Comparison of ENCODE assay signal across 11 cellular contexts in genomic region chr2:86839871-86840548, GRCh38. TPM values are rescaled to one million over a fixed set of nuclear protein-coding genes. Genes with fewer than 3 reads are reported as not detected.
DNase-seq lines count a peak whose midpoint lies in the region; ATAC-seq and TF ChIP-seq lines count a peak whose summit lies in the region.
"Not testable (repeated sequence)": the region's sequence is repeated elsewhere in the genome, so short reads cannot be mapped to it uniquely, and the experiment has no call there.
"Had no signal": no experiment of that assay in that cellular context is flagged by ENCODE, and none has a peak within 500 bp of the region (broad histone marks: within the 10 kb centered on the region; RNA-seq: fewer than 3 reads in every experiment).

No MANE protein-coding gene starts in this region.

- not testable (repeated sequence) for H3K4me3 ChIP-seq in CD8-positive, alpha-beta memory T cell (ENCODE audit: low read length); KMS-11 (IDR thresholded peaks at IDR 0.05; ENCODE audit: insufficient read depth, low read depth, low read length)

- peaks cover 0 to 41% (median 7%) of the 10 kb centered on the region in 3 donors for H3K36me3 Mint-ChIP-seq in CD8-positive, alpha-beta memory T cell
- peaks cover 40% of the 10 kb centered on the region for H3K36me3 Mint-ChIP-seq in activated CD8-positive, alpha-beta T cell treated with anti-CD3 and anti-CD28 coated beads for 36 hours (ENCODE audit: low read depth)
- peaks cover 18% of the 10 kb centered on the region for H3K36me3 Mint-ChIP-seq in activated T-cell treated with anti-CD3 and anti-CD28 coated beads, Interleukin-2, amount 50 U/mL, for 24 hours (ENCODE audit: low read depth)
- peaks cover 13% of the 10 kb centered on the region for H3K36me3 Mint-ChIP-seq in activated naive CD8-positive, alpha-beta T cell treated with anti-CD3 and anti-CD28 coated beads, Interleukin-2, amount 10 ng/mL, durations not matched to agents 7 days and 5 days
- peaks cover 0 to 29% (median 9%) of the 10 kb centered on the region in 3 donors for H3K36me3 Mint-ChIP-seq in naive thymus-derived CD8-positive, alpha-beta T cell

- peaks cover 64 to 88% (median 85%) of the 10 kb centered on the region in 3 donors for H3K4me1 Mint-ChIP-seq in CD8-positive, alpha-beta memory T cell
- H3K4me1 Mint-ChIP-seq in activated CD8-positive, alpha-beta T cell treated with anti-CD3 and anti-CD28 coated beads for 36 hours (ENCODE audit: low read depth), result peaks cover 79% of the 10 kb centered on the region
- H3K4me1 Mint-ChIP-seq in activated T-cell treated with anti-CD3 and anti-CD28 coated beads, Interleukin-2, amount 50 U/mL, for 24 hours (ENCODE audit: low read depth), result peaks cover 65% of the 10 kb centered on the region
- H3K4me1 Mint-ChIP-seq in activated naive CD8-positive, alpha-beta T cell treated with anti-CD3 and anti-CD28 coated beads, Interleukin-2, amount 10 ng/mL, durations not matched to agents 7 days and 5 days, result peaks cover 70% of the 10 kb centered on the region
- peaks cover 16 to 82% (median 74%) of the 10 kb centered on the region in 4 donors for H3K4me1 Mint-ChIP-seq in naive thymus-derived CD8-positive, alpha-beta T cell
- peaks cover 92% of the 10 kb centered on the region for H3K4me1 Mint-ChIP-seq in stimulated activated naive CD8-positive, alpha-beta T cell treated with anti-CD3 and anti-CD28 coated beads, Interleukin-15, amount 100 ng/mL, for 72 hours

- peak overlapping the region; percentile 13; the same call in 1 of the 2 replicates for H3K4me2 ChIP-seq in KMS-11

- DNase-seq in CD8-positive, alpha-beta memory T cell; activated T-cell treated with anti-CD3 and anti-CD28 coated beads, Interleukin-2, amount 50 U/mL, for 24 hours; activated naive CD8-positive, alpha-beta T cell treated with anti-CD3 and anti-CD28 coated beads, Interleukin-2, amount 10 ng/mL, durations not matched to agents 7 days and 5 days; naive thymus-derived CD8-positive, alpha-beta T cell; stimulated activated naive CD8-positive, alpha-beta T cell treated with anti-CD3 and anti-CD28 coated beads, Interleukin-15, amount 100 ng/mL, for 72 hours: not testable (repeated sequence)
- peak; percentile 52 for DNase-seq in activated CD8-positive, alpha-beta T cell treated with anti-CD3 and anti-CD28 coated beads for 36 hours

- ATAC-seq in activated CD8-positive, alpha-beta T cell treated with anti-CD3 and anti-CD28 coated beads for 36 hours; activated naive CD8-positive, alpha-beta T cell treated with anti-CD3 and anti-CD28 coated beads, Interleukin-2, amount 10 ng/mL, durations not matched to agents 7 days and 5 days (ENCODE audit: low read depth); naive thymus-derived CD8-positive, alpha-beta T cell; stimulated activated naive CD8-positive, alpha-beta T cell treated with anti-CD3 and anti-CD28 coated beads, Interleukin-15, amount 100 ng/mL, for 72 hours: not testable (repeated sequence)

- peak overlapping the region; percentile 67 to 95 (median 85) for H3K27ac Mint-ChIP-seq in CD8-positive, alpha-beta memory T cell
- H3K27ac Mint-ChIP-seq in activated CD8-positive, alpha-beta T cell treated with anti-CD3 and anti-CD28 coated beads for 36 hours, result peak overlapping the region; percentile 86
- H3K27ac Mint-ChIP-seq in activated T-cell treated with anti-CD3 and anti-CD28 coated beads, Interleukin-2, amount 50 U/mL, for 24 hours, result peak overlapping the region; percentile 55
- H3K27ac Mint-ChIP-seq in activated naive CD8-positive, alpha-beta T cell treated with anti-CD3 and anti-CD28 coated beads, Interleukin-2, amount 10 ng/mL, durations not matched to agents 7 days and 5 days, result peak overlapping the region; percentile 87
- peak overlapping the region; percentile 67 to 98 (median 94) for H3K27ac Mint-ChIP-seq in naive thymus-derived CD8-positive, alpha-beta T cell
- H3K27ac Mint-ChIP-seq in stimulated activated naive CD8-positive, alpha-beta T cell treated with anti-CD3 and anti-CD28 coated beads, Interleukin-15, amount 100 ng/mL, for 72 hours, result peak overlapping the region in 1 of 2 donors; percentile 88

- H3K27me3 ChIP-seq in CD8-positive, alpha-beta memory T cell (ENCODE audit: insufficient read depth, low read length, poor library complexity, severe bottlenecking); KMS-11 (ENCODE audit: insufficient read depth, low read depth): not testable (repeated sequence)

- not testable (repeated sequence) for TF ChIP-seq CTCF in KMS-11 (conservative IDR thresholded peaks at IDR 0.05; ENCODE audit: low read depth, low read length); activated CD8-positive, alpha-beta T cell treated with anti-CD3 and anti-CD28 coated beads for 36 hours (IDR thresholded peaks at IDR 0.05)

- H4K20me1 ChIP-seq in KMS-11 (ENCODE audit: insufficient read depth), result not testable (repeated sequence)

- not testable (repeated sequence) for H3K27ac ChIP-seq in CD8-positive, alpha-beta memory T cell (ENCODE audit: low read depth, low read length)
- peak overlapping the region; percentile 20; the same call in 1 of the 2 replicates for H3K27ac ChIP-seq in KMS-11

- not testable (repeated sequence) for H3K4me1 ChIP-seq in CD8-positive, alpha-beta memory T cell (ENCODE audit: insufficient read depth, low read length)
- peaks cover 36% of the 10 kb centered on the region for H3K4me1 ChIP-seq in KMS-11 (ENCODE audit: low read depth, poor library complexity, severe bottlenecking)

- POLR2A ChIA-PET in CD8-positive, alpha-beta memory T cell (lab: Charles Lee), result interaction anchor here (1.7 kb wide), 1 partner anchor 14 kb away, joined by 4 read pairs; no protein-coding TSS in a partner anchor
- POLR2A ChIA-PET in activated CD8-positive, alpha-beta T cell treated with anti-CD3 and anti-CD28 coated beads for 36 hours (lab: Charles Lee), result interaction anchor here (0.9 kb wide), 1 partner anchor 25 kb away, joined by 3 read pairs; no protein-coding TSS in a partner anchor
- POLR2A ChIA-PET in activated naive CD8-positive, alpha-beta T cell treated with anti-CD3 and anti-CD28 coated beads, Interleukin-2, amount 10 ng/mL, durations not matched to agents 7 days and 5 days (lab: Charles Lee), result interaction anchor here (1.2 kb wide), 1 partner anchor 14 kb away, joined by 6 read pairs; no protein-coding TSS in a partner anchor
- POLR2A ChIA-PET in naive thymus-derived CD8-positive, alpha-beta T cell (lab: Charles Lee), result interaction anchor here (2.0 to 2.2 kb wide), 2 partner anchors 13 to 15 kb away, joined by 8 to 24 read pairs; no protein-coding TSS in a partner anchor

- not testable (repeated sequence) for H3K27me3 Mint-ChIP-seq in CD8-positive, alpha-beta memory T cell; activated CD8-positive, alpha-beta T cell treated with anti-CD3 and anti-CD28 coated beads for 36 hours; activated T-cell treated with anti-CD3 and anti-CD28 coated beads, Interleukin-2, amount 50 U/mL, for 24 hours; activated naive CD8-positive, alpha-beta T cell treated with anti-CD3 and anti-CD28 coated beads, Interleukin-2, amount 10 ng/mL, durations not matched to agents 7 days and 5 days; naive thymus-derived CD8-positive, alpha-beta T cell; stimulated activated naive CD8-positive, alpha-beta T cell treated with anti-CD3 and anti-CD28 coated beads, Interleukin-15, amount 100 ng/mL, for 72 hours

- not testable (repeated sequence) for H3K36me3 ChIP-seq in CD8-positive, alpha-beta memory T cell (ENCODE audit: insufficient read depth, low read length); KMS-11 (ENCODE audit: insufficient read depth)

- peak overlapping the region in 5 of 7 donors; percentile 29 to 69 (median 52) for H3K4me3 Mint-ChIP-seq in CD8-positive, alpha-beta memory T cell
- peak overlapping the region; percentile 20 for H3K4me3 Mint-ChIP-seq in activated CD8-positive, alpha-beta T cell treated with anti-CD3 and anti-CD28 coated beads for 36 hours
- H3K4me3 Mint-ChIP-seq in activated T-cell treated with anti-CD3 and anti-CD28 coated beads, Interleukin-2, amount 50 U/mL, for 24 hours, result not testable (repeated sequence)
- H3K4me3 Mint-ChIP-seq in activated naive CD8-positive, alpha-beta T cell treated with anti-CD3 and anti-CD28 coated beads, Interleukin-2, amount 10 ng/mL, durations not matched to agents 7 days and 5 days, result peak overlapping the region; percentile 65
- peak overlapping the region in 9 of 10 donors; percentile 29 to 77 (median 57) for H3K4me3 Mint-ChIP-seq in naive thymus-derived CD8-positive, alpha-beta T cell
- peak overlapping the region; percentile 32 to 54 for H3K4me3 Mint-ChIP-seq in stimulated activated naive CD8-positive, alpha-beta T cell treated with anti-CD3 and anti-CD28 coated beads, Interleukin-15, amount 100 ng/mL, for 72 hours

- not testable (repeated sequence) for H3K9me3 ChIP-seq in CD8-positive, alpha-beta memory T cell (ENCODE audit: low read length)

- intact Hi-C loops in activated CD8-positive, alpha-beta T cell treated with anti-CD3 and anti-CD28 coated beads for 36 hours (cut with micrococcal nuclease), result not testable (repeated sequence)

- not testable (repeated sequence) for H3K79me2 ChIP-seq in KMS-11 (ENCODE audit: insufficient read depth, low read depth)

- H3K9me3 Mint-ChIP-seq in CD8-positive, alpha-beta memory T cell; activated CD8-positive, alpha-beta T cell treated with anti-CD3 and anti-CD28 coated beads for 36 hours; activated T-cell treated with anti-CD3 and anti-CD28 coated beads, Interleukin-2, amount 50 U/mL, for 24 hours; activated naive CD8-positive, alpha-beta T cell treated with anti-CD3 and anti-CD28 coated beads, Interleukin-2, amount 10 ng/mL, durations not matched to agents 7 days and 5 days; naive thymus-derived CD8-positive, alpha-beta T cell; stimulated activated naive CD8-positive, alpha-beta T cell treated with anti-CD3 and anti-CD28 coated beads, Interleukin-15, amount 100 ng/mL, for 72 hours: not testable (repeated sequence)

- 0 out of 2 replicates have a peak overlapping the region, but pooled peaks have one; percentile 10 for H2AFZ ChIP-seq in KMS-11 (ENCODE audit: low read depth)

- not testable (repeated sequence) for H3K9ac ChIP-seq in KMS-11

- CTCF ChIA-PET in CD8-positive, alpha-beta memory T cell (lab: Charles Lee); activated CD8-positive, alpha-beta T cell treated with anti-CD3 and anti-CD28 coated beads for 36 hours (lab: Charles Lee): not testable (repeated sequence)

RNA-seq across cellular contexts. Expression of gene CD8B, which starts 21.7 kb away (rescaled TPM):
- 100 to 1,000 TPM; 259 to 273 TPM for total RNA-seq in CD8-positive, alpha-beta memory T cell
- 908 TPM for polyA plus RNA-seq in CD8-positive, alpha-beta memory T cell
- 100 to 1,000 TPM; 319 to 321 TPM for total RNA-seq in activated CD8-positive, alpha-beta T cell treated with anti-CD3 and anti-CD28 coated beads for 36 hours
- 100 to 1,000 TPM; 475 to 483 TPM for total RNA-seq in activated naive CD8-positive, alpha-beta T cell treated with anti-CD3 and anti-CD28 coated beads, Interleukin-2, amount 10 ng/mL, durations not matched to agents 7 days and 5 days
- 100 to 1,000 TPM; 456 TPM for total RNA-seq in naive thymus-derived CD8-positive, alpha-beta T cell
- polyA plus RNA-seq in naive thymus-derived CD8-positive, alpha-beta T cell, result 1,000 to 10,000 TPM; 2,040 to 2,487 (median 2,320) TPM
- total RNA-seq: A673, GM23248, HT-29 had no signal
- polyA plus RNA-seq: AG04450, GM23248 had no signal

RNA-seq across cellular contexts. Expression of gene CD8A, which starts 49.3 kb away (rescaled TPM):
- total RNA-seq in CD8-positive, alpha-beta memory T cell, result 100 to 1,000 TPM; 359 to 363 TPM
- polyA plus RNA-seq in CD8-positive, alpha-beta memory T cell, result 924 TPM
- 100 to 1,000 TPM; 419 to 432 TPM for total RNA-seq in activated CD8-positive, alpha-beta T cell treated with anti-CD3 and anti-CD28 coated beads for 36 hours
- 100 to 1,000 TPM; 666 to 683 TPM for total RNA-seq in activated naive CD8-positive, alpha-beta T cell treated with anti-CD3 and anti-CD28 coated beads, Interleukin-2, amount 10 ng/mL, durations not matched to agents 7 days and 5 days
- total RNA-seq in naive thymus-derived CD8-positive, alpha-beta T cell, result 100 to 1,000 TPM; 272 to 273 TPM
- polyA plus RNA-seq in naive thymus-derived CD8-positive, alpha-beta T cell, result 1,000 to 10,000 TPM in 1 of 3 donors, 100 to 1,000 TPM in 2; 885 to 1,018 (median 934) TPM
- total RNA-seq: A673, HT-29 had no signal
- polyA plus RNA-seq: AG04450, GM23248 had no signal
